ENCODE assay signal across 1 cellular context in the genomic region with DNA sequence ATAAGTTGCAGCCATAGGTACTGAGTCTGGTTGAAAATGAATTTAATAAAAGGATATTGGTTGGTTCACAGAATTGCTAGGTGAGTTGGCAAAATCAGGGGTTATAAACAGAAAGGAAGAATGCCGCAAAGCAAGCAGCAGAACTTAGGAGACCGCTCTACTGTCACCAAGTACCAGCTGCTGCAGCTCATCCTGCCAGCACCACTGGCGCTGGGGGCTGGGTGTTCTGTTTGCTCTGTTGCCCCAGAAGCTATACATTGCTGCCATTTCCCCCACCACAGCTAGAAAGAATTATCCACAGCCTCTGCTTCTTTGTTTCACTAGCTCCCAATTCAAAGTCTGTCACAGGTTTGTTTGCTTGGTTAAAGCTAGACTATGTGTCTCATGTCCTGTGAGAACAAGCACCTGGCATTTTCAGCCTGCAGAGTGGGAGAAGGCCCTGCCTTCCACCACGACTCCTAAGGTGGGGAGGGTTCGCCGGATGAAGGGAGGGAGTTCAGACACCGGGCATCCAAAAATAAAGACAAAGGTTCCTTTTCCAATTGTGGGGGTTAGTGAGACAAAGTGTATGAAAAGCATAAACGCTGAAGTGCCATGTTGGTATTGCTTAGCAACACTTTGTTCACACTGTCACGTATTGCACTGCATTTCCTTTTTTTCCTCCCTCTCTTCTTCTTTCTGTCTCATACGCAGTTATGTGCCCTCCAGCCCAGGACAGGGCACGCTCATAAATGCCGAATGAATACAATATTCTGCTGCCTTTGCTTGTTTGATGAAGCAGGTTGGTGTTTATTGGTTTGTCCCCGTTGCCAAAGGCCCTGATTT.
TF ChIP-seq lines count a peak whose summit lies in the region.

No MANE protein-coding gene starts in this region.

TF ChIP-seq in HepG2, 621 proteins besides CTCF, POLR2A, EP300 and RAD21:
- TF ChIP-seq ZNF136 (CRISPR knock-in tag; IDR thresholded peaks at IDR 0.05; ENCODE audit: low read depth), result no peak
- no peak for TF ChIP-seq MIER3 (CRISPR knock-in tag; IDR thresholded peaks at IDR 0.05; ENCODE audit: borderline replicate concordance)
- TF ChIP-seq PATZ1 (CRISPR knock-in tag; IDR thresholded peaks at IDR 0.05), result 0 out of 2 replicates have a peak, but pooled peaks have one; percentile 12
